Comparison of ENCODE assay signal across 8 cellular contexts in the genomic region with DNA sequence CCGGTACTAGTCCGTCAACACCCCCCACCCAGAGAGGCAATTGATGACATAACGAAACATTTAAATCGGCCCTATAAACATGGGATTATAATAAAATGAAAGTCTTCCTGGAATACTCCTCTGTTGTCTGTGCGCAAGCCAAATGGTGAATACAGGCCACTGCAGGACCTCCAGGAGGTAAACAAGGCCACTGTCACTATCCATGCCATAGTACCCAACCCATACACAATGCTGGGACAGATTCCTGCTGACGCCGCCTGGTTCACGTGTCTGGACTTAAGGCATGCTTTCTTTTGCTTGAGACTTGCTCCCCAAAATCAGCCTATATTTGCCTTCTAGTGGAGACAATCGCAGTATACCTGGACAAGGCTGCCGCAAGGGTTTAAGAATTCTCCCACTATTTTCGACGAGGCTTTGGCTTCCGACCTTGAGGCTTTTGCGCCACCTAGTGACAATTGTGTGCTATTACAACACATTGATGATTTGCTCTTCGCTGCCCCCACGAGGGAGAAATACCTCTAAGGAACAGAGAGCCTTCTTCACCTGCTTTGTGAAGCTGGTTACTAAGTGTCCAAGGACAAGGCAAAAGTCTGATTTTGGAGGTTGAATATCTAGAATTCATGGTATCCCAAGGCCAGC.
DNase-seq lines count a peak whose midpoint lies in the region; ATAC-seq and TF ChIP-seq lines count a peak whose summit lies in the region.
"Not testable (repeated sequence)": the region's sequence is repeated elsewhere in the genome, so short reads cannot be mapped to it uniquely, and the experiment has no call there.

No MANE protein-coding gene starts in this region.

- not testable (repeated sequence) for H3K4me3 Mint-ChIP-seq in CD4-positive, alpha-beta T cell; activated CD4-positive, alpha-beta T cell treated with anti-CD3 and anti-CD28 coated beads for 36 hours; effector memory CD8-positive, alpha-beta T cell; naive thymus-derived CD8-positive, alpha-beta T cell

- not testable (repeated sequence) for H3K27me3 ChIP-seq in CD4-positive, alpha-beta T cell (ENCODE audit: control insufficient read depth, insufficient read depth, low read length)

- CTCF ChIA-PET in CD4-positive, alpha-beta T cell (lab: Charles Lee); activated CD4-positive, alpha-beta T cell treated with anti-CD3 and anti-CD28 coated beads for 36 hours (lab: Charles Lee): not testable (repeated sequence)

- TF ChIP-seq CTCF in CD4-positive, alpha-beta T cell (IDR thresholded peaks at IDR 0.05), result not testable (repeated sequence)

- H3K27me3 Mint-ChIP-seq in CD4-positive, alpha-beta T cell; activated CD4-positive, alpha-beta T cell treated with anti-CD3 and anti-CD28 coated beads for 36 hours; effector memory CD8-positive, alpha-beta T cell; naive thymus-derived CD8-positive, alpha-beta T cell: not testable (repeated sequence)

- peak; percentile 43 for ATAC-seq in CD4-positive, alpha-beta T cell (ENCODE audit: poor library complexity)
- peak; percentile 57 for ATAC-seq in GM18868 (IDR thresholded peaks at IDR 0.05; ENCODE audit: unreplicated experiment)
- peak; percentile 75 for ATAC-seq in GM21619 (IDR thresholded peaks at IDR 0.05; ENCODE audit: unreplicated experiment)
- peak; percentile 58 for ATAC-seq in HG02938 (IDR thresholded peaks at IDR 0.05; ENCODE audit: unreplicated experiment)
- ATAC-seq in HG03457 (IDR thresholded peaks at IDR 0.05; ENCODE audit: unreplicated experiment), result peak; percentile 60
- peak; percentile 53 for ATAC-seq in activated CD4-positive, alpha-beta T cell treated with anti-CD3 and anti-CD28 coated beads for 36 hours
- peak; percentile 67 for ATAC-seq in effector memory CD8-positive, alpha-beta T cell (replicated peaks)
- peak; percentile 20 to 71 for ATAC-seq in naive thymus-derived CD8-positive, alpha-beta T cell

- not testable (repeated sequence) for H3K4me1 Mint-ChIP-seq in CD4-positive, alpha-beta T cell (ENCODE audit: low read depth); activated CD4-positive, alpha-beta T cell treated with anti-CD3 and anti-CD28 coated beads for 36 hours; effector memory CD8-positive, alpha-beta T cell (ENCODE audit: low read depth in 2 of 2); naive thymus-derived CD8-positive, alpha-beta T cell

- H3K27ac Mint-ChIP-seq in CD4-positive, alpha-beta T cell; activated CD4-positive, alpha-beta T cell treated with anti-CD3 and anti-CD28 coated beads for 36 hours; effector memory CD8-positive, alpha-beta T cell; naive thymus-derived CD8-positive, alpha-beta T cell: not testable (repeated sequence)

- not testable (repeated sequence) for H3K9me3 Mint-ChIP-seq in CD4-positive, alpha-beta T cell; activated CD4-positive, alpha-beta T cell treated with anti-CD3 and anti-CD28 coated beads for 36 hours (ENCODE audit: low read depth); effector memory CD8-positive, alpha-beta T cell; naive thymus-derived CD8-positive, alpha-beta T cell

- H3K9me3 ChIP-seq in CD4-positive, alpha-beta T cell (ENCODE audit: control insufficient read depth, low read length), result not testable (repeated sequence)

- not testable (repeated sequence) for H3K36me3 Mint-ChIP-seq in CD4-positive, alpha-beta T cell (ENCODE audit: low read depth); activated CD4-positive, alpha-beta T cell treated with anti-CD3 and anti-CD28 coated beads for 36 hours (ENCODE audit: low read depth); effector memory CD8-positive, alpha-beta T cell (ENCODE audit: insufficient read depth); naive thymus-derived CD8-positive, alpha-beta T cell

- POLR2A ChIA-PET in CD4-positive, alpha-beta T cell (lab: Charles Lee); activated CD4-positive, alpha-beta T cell treated with anti-CD3 and anti-CD28 coated beads for 36 hours (lab: Charles Lee); naive thymus-derived CD8-positive, alpha-beta T cell (lab: Charles Lee): not testable (repeated sequence)

- H3K27ac ChIP-seq in CD4-positive, alpha-beta T cell (ENCODE audit: low read depth, low read length), result not testable (repeated sequence)

- intact Hi-C loops in CD4-positive, alpha-beta T cell (cut with DNase I, micrococcal nuclease); activated CD4-positive, alpha-beta T cell treated with anti-CD3 and anti-CD28 coated beads for 36 hours (cut with DNase I, micrococcal nuclease): not testable (repeated sequence)

- DNase-seq in CD4-positive, alpha-beta T cell; activated CD4-positive, alpha-beta T cell treated with anti-CD3 and anti-CD28 coated beads for 36 hours; effector memory CD8-positive, alpha-beta T cell; naive thymus-derived CD8-positive, alpha-beta T cell: not testable (repeated sequence)
